ENCODE assay signal across 21 cellular contexts in genomic region chr15:57896114-57896513, GRCh38.
DNase-seq lines count a peak whose midpoint lies in the region; ATAC-seq, FAIRE-seq and TF ChIP-seq lines count a peak whose summit lies in the region.
"Had no signal": no experiment of that assay in that cellular context is flagged by ENCODE, and none has a peak within 500 bp of the region (broad histone marks: within the 10 kb centered on the region; RNA-seq: fewer than 3 reads in every experiment).

No MANE protein-coding gene starts in this region.

- H3K79me2 ChIP-seq in mammary epithelial cell (ENCODE audit: insufficient read depth, low read length): no peaks in the 10 kb centered on the region

- no peak for FAIRE-seq in urothelium cell line (lab: Jason Lieb, UNC)
- FAIRE-seq: A549, D721Med, G401.6, GM12891 had no signal

- CTCF ChIA-PET in mammary epithelial cell (lab: Charles Lee; ENCODE audit: low non-redundant PET): no interaction called here

- peak overlapping the region; percentile 48 for H2AFZ ChIP-seq in mammary epithelial cell (ENCODE audit: low read depth, low read length)

- no peak for TF ChIP-seq EP300 in esophagus muscularis mucosa (IDR thresholded peaks at IDR 0.05)

- no peak overlapping the region for H3K27ac ChIP-seq in mammary epithelial cell (ENCODE audit: insufficient read depth, low read depth, low read length)
- no peak overlapping the region for H3K27ac ChIP-seq in breast epithelium
- H3K27ac ChIP-seq in esophagus muscularis mucosa (replicated peaks in 1 of 4): no peak overlapping the region
- H3K27ac ChIP-seq: 22Rv1; A549; BLaER1 treated with 17β-estradiol and CSF1 and Interleukin-3, amounts not matched to agents 10 nM and 100 nM; C4-2B had no signal

- TF ChIP-seq POLR2A in breast epithelium (IDR thresholded peaks at IDR 0.05): no peak
- TF ChIP-seq POLR2A in esophagus muscularis mucosa (IDR thresholded peaks at IDR 0.05; ENCODE audit: low read depth): no peak

- H3K4me3 ChIP-seq in mammary epithelial cell (replicated peaks in 1 of 3; ENCODE audit: insufficient read depth in 1 of 3, low read depth in 2 of 3, low read length in 3 of 3) (no peak overlapping the region), breast epithelium (no peak overlapping the region), esophagus muscularis mucosa (no peak overlapping the region)
- H3K4me3 ChIP-seq: A549; BLaER1 treated with 17β-estradiol and CSF1 and Interleukin-3, amounts not matched to agents 10 nM and 100 nM had no signal

- WGBS in mammary epithelial cell (ENCODE audit: low coverage, missing lambda C conversion rate): 57% methylated on average over 4 of the region's 5 CpGs
- 83% methylated on average over 5 of the region's 5 CpGs for WGBS in esophagus muscularis mucosa

- intact Hi-C loops in mammary epithelial cell (cut with micrococcal nuclease): no loop called here
- intact Hi-C loops in breast epithelium (cut with DNase I; ENCODE audit: low total_unique reads): no loop called here
- intact Hi-C loops in esophagus muscularis mucosa (cut with DNase I): no loop called here

- no peaks in the 10 kb centered on the region for H3K27me3 ChIP-seq in mammary epithelial cell (ENCODE audit: insufficient read depth, low read length)
- H3K27me3 ChIP-seq in breast epithelium: no peaks in the 10 kb centered on the region
- no peaks in the 10 kb centered on the region for H3K27me3 ChIP-seq in esophagus muscularis mucosa
- H3K27me3 ChIP-seq: BLaER1 treated with 17β-estradiol and CSF1 and Interleukin-3, amounts not matched to agents 10 nM and 100 nM had no signal

- H3K4me1 ChIP-seq in mammary epithelial cell (ENCODE audit: insufficient read depth, low read length) (no peaks in the 10 kb centered on the region), breast epithelium (no peaks in the 10 kb centered on the region), esophagus muscularis mucosa (no peaks in the 10 kb centered on the region)
- H3K4me1 ChIP-seq: A549; BLaER1 treated with 17β-estradiol and CSF1 and Interleukin-3, amounts not matched to agents 10 nM and 100 nM; Caco-2 had no signal

- H3K9ac ChIP-seq in mammary epithelial cell (ENCODE audit: insufficient read depth, low read length): no peak overlapping the region
- H3K9ac ChIP-seq: BLaER1 treated with 17β-estradiol and CSF1 and Interleukin-3, amounts not matched to agents 10 nM and 100 nM had no signal

- in situ Hi-C loops in mammary epithelial cell (cut with MboI; ENCODE audit: low sequenced_read_pairs in 2 of 2): no loop called here

- no peaks in the 10 kb centered on the region for H4K20me1 ChIP-seq in mammary epithelial cell (ENCODE audit: insufficient read depth, low read length)
- H4K20me1 ChIP-seq: BLaER1 treated with 17β-estradiol and CSF1 and Interleukin-3, amounts not matched to agents 10 nM and 100 nM had no signal

- no peak for DNase-seq in mammary epithelial cell
- no peak for DNase-seq in breast epithelium (ENCODE audit: low spot score in 2 of 2)
- peak; percentile 8 for DNase-seq in esophagus muscularis mucosa (ENCODE audit: extremely low spot score)
- peak; percentile 57 for DNase-seq in urothelium cell line (ENCODE audit: low spot score)
- no peak for DNase-seq in SKM-1 (lab: John Stamatoyannopoulos, UW; ENCODE audit: unreplicated experiment)
- no peak for DNase-seq in NCI-H128 (lab: John Stamatoyannopoulos, UW; ENCODE audit: unreplicated experiment)
- DNase-seq: AML-193; Caco-2; Calu3; CD4-positive, alpha-beta T cell; CD8-positive, alpha-beta T cell; DMS79 treated with DMSO at 0.1 percent for 48 hours; GF-D8 had no signal

- TF ChIP-seq CTCF in mammary epithelial cell (conservative IDR thresholded peaks at IDR 0.05 in 1 of 2, IDR thresholded peaks at IDR 0.05 in 1 of 2; ENCODE audit: extremely low read depth in 1 of 2, insufficient read depth in 1 of 2, low read depth in 1 of 2, low read length in 2 of 2) (no peak), breast epithelium (IDR thresholded peaks at IDR 0.05) (no peak), esophagus muscularis mucosa (IDR thresholded peaks at IDR 0.05) (no peak)

- no TSS peak for BruUV-seq in mammary epithelial cell (replicated peaks; lab: Mats Ljungman, UMichigan)

- dilution Hi-C loops in mammary epithelial cell (cut with HindIII; ENCODE audit: low sequenced_read_pairs): no loop called here

- H3K4me2 ChIP-seq in mammary epithelial cell (ENCODE audit: insufficient read depth, low read depth, low read length): no peak overlapping the region
- H3K4me2 ChIP-seq: A549; BLaER1 treated with 17β-estradiol and CSF1 and Interleukin-3, amounts not matched to agents 10 nM and 100 nM had no signal

- ATAC-seq in HG03045 (IDR thresholded peaks at IDR 0.05; ENCODE audit: unreplicated experiment): no peak
- ATAC-seq: A549; CD8-positive, alpha-beta T cell had no signal

- H3K9me3 ChIP-seq in mammary epithelial cell (replicated peaks; ENCODE audit: insufficient read depth, low read length) (peaks cover 9% of the 10 kb centered on the region), breast epithelium (peaks cover 0 to 4% of the 10 kb centered on the region in 2 donors), esophagus muscularis mucosa (peaks cover 0 to 4% (median 2%) of the 10 kb centered on the region in 4 donors)
- H3K9me3 ChIP-seq: A549, Caco-2 had no signal

- H3K36me3 ChIP-seq in mammary epithelial cell (ENCODE audit: insufficient read depth, low read length) (no peaks in the 10 kb centered on the region), breast epithelium (no peaks in the 10 kb centered on the region), esophagus muscularis mucosa (no peaks in the 10 kb centered on the region)
- H3K36me3 ChIP-seq: BLaER1 treated with 17β-estradiol and CSF1 and Interleukin-3, amounts not matched to agents 10 nM and 100 nM had no signal

Comparison
In these comparisons a context has a peak if more than half of its experiments do, and no peak if none do; other contexts are left out.
1. DNase-seq: peak in esophagus muscularis mucosa (single experiment) and urothelium cell line (single experiment); none in mammary epithelial cell (single experiment), breast epithelium (0 of 2), SKM-1 (single experiment) and NCI-H128 (single experiment).